ENCODE assay signal across 20 cellular contexts in genomic region chr11:1916986-1917522, GRCh38. TPM values are rescaled to one million over a fixed set of nuclear protein-coding genes. Genes with fewer than 3 reads are reported as not detected.
DNase-seq lines count a peak whose midpoint lies in the region; ATAC-seq, FAIRE-seq and TF ChIP-seq lines count a peak whose summit lies in the region.
"Had no signal": no experiment of that assay in that cellular context is flagged by ENCODE, and none has a peak within 500 bp of the region (broad histone marks: within the 10 kb centered on the region; RNA-seq: fewer than 3 reads in every experiment).

No MANE protein-coding gene starts in this region.

- no peak overlapping the region for H3K4me3 ChIP-seq in BLaER1
- H3K4me3 ChIP-seq in GM12878 = no peak overlapping the region
- H3K4me3 ChIP-seq in neuronal stem cell (ENCODE audit: low read length in 2 of 2) = no peak overlapping the region
- no peak overlapping the region for H3K4me3 ChIP-seq in MG63
- H3K4me3 ChIP-seq: ovary, SJSA1 had no signal

- BruUV-seq in GM12878 (replicated peaks; lab: Mats Ljungman, UMichigan) = no TSS peak

- no peak overlapping the region for H2BK120ac ChIP-seq in neuronal stem cell (ENCODE audit: low read depth, low read length)

- H2AFZ ChIP-seq in GM12878 (ENCODE audit: control insufficient read depth, low read depth, low read length) = no peak overlapping the region
- no peak overlapping the region for H2AFZ ChIP-seq in neuronal stem cell (ENCODE audit: low read length)

- ATAC-seq in GM12878 (peak; percentile 26), HG03108 (IDR thresholded peaks at IDR 0.05; ENCODE audit: unreplicated experiment) (no peak)

- DNase-seq in GM12878 (ENCODE audit: low read depth, low spot score) = no peak
- DNase-seq in neuronal stem cell (ENCODE audit: low spot score) = no peak
- DNase-seq in NCI-H1105 (lab: John Stamatoyannopoulos, UW) = no peak
- DNase-seq in NCI-H1694 treated with DMSO at 0.1 percent for 48 hours (lab: John Stamatoyannopoulos, UW) = no peak
- no peak for DNase-seq in MG63
- DNase-seq: activated CD8-positive, alpha-beta memory T cell treated with anti-CD3 and anti-CD28 coated beads for 24 hours; activated naive CD4-positive, alpha-beta T cell treated with Interleukin-2 at 50 U/mL for 16 hours; DND-41; MV-4-11 had no signal

- H3K14ac ChIP-seq in neuronal stem cell (ENCODE audit: low read length) = no peak overlapping the region

- peak overlapping the region; percentile 97 for H2BK15ac ChIP-seq in neuronal stem cell (ENCODE audit: low read length)

- H3K27ac ChIP-seq in BLaER1 (peak overlapping the region; percentile 30; the same call in 1 of the 2 replicates), GM12878 (ENCODE audit: control insufficient read depth, insufficient read depth) (no peak overlapping the region), neuronal stem cell (replicated peaks; ENCODE audit: low read length) (no peak overlapping the region)
- H3K27ac ChIP-seq: ovary, SJSA1 had no signal

- TF ChIP-seq POLR2A in GM18951 (IDR thresholded peaks at IDR 0.05; ENCODE audit: extremely low read depth, insufficient read depth, insufficient read length) (peak; percentile 19), GM12878 (IDR thresholded peaks at IDR 0.05; ENCODE audit: low read depth, low read length) (peak; percentile 9; the same call in 1 of the 2 replicates)

- RAD21 ChIA-PET in GM12878 (lab: Charles Lee; ENCODE audit: unreplicated experiment) = no interaction called here

- peak overlapping the region; percentile 65 for H4K8ac ChIP-seq in neuronal stem cell (ENCODE audit: low read depth, low read length)

- no peak for TF ChIP-seq EP300 in GM12878 (IDR thresholded peaks at IDR 0.05; ENCODE audit: borderline replicate concordance in 1 of 2, control insufficient read depth in 1 of 2, low read depth in 2 of 2, low read length in 2 of 2)

- no peak for TF ChIP-seq RAD21 in GM12878 (IDR thresholded peaks at IDR 0.05; ENCODE audit: insufficient read depth, low read depth, low read length)

- no peak overlapping the region for H2BK5ac ChIP-seq in neuronal stem cell (ENCODE audit: low read length)

- in situ Hi-C loops in GM18951 (cut with MboI; ENCODE audit: low sequenced_read_pairs, unreplicated experiment) (no loop called here), GM12878 (cut with MboI) (loop anchor here (5.0 kb wide), 1 partner anchor 35 kb away; no protein-coding TSS in a partner anchor)

- H3K27me3 ChIP-seq in BLaER1 = no peaks in the 10 kb centered on the region
- H3K27me3 ChIP-seq in GM12878 (replicated peaks in 1 of 2; ENCODE audit: control insufficient read depth in 2 of 2, insufficient read depth in 2 of 2, low read length in 1 of 2) = no peaks in the 10 kb centered on the region
- H3K27me3 ChIP-seq in neuronal stem cell (ENCODE audit: control insufficient read depth in 3 of 3, insufficient read depth in 3 of 3, low read depth in 1 of 3, low read length in 3 of 3) = peaks cover 0 to 6% (median 0%) of the 10 kb centered on the region in 3 experiments
- no peaks in the 10 kb centered on the region for H3K27me3 ChIP-seq in MG63
- H3K27me3 ChIP-seq: ovary, SJSA1 had no signal

- WGBS in GM12878 (ENCODE audit: insufficient coverage, insufficient replicate concordance, low lambda C conversion rate, missing lambda C conversion rate) = 34% methylated on average over 8 of the region's 8 CpGs
- WGBS in neuronal stem cell (ENCODE audit: extremely low coverage in 2 of 2, insufficient read length in 2 of 2, insufficient replicate concordance in 1 of 2), 2 donors = no CpG with 5 or more reads among the region's 8 CpGs

- CTCF ChIA-PET in GM12878 (lab: Yijun Ruan, JAX) = interaction anchor here (0.6 to 2.0 kb wide), 4 partner anchors 22 to 59 kb away, joined by 3 to 10 read pairs (median 4); no protein-coding TSS in a partner anchor

- peaks cover 67% of the 10 kb centered on the region for H3K4me1 ChIP-seq in BLaER1
- H3K4me1 ChIP-seq in GM12878 (ENCODE audit: control insufficient read depth, insufficient read depth, low read length) = no peaks in the 10 kb centered on the region
- peaks cover 0 to 2% of the 10 kb centered on the region in 2 donors for H3K4me1 ChIP-seq in neuronal stem cell (ENCODE audit: control insufficient read depth in 2 of 2, insufficient read depth in 1 of 2, low read depth in 1 of 2, low read length in 2 of 2)

- H3K9ac ChIP-seq in BLaER1 (no peak overlapping the region), GM12878 (ENCODE audit: control insufficient read depth, insufficient read depth, low read length) (no peak overlapping the region), neuronal stem cell (ENCODE audit: low read depth, low read length, poor library complexity) (no peak overlapping the region)

- peak overlapping the region; percentile 14 for H2BK12ac ChIP-seq in neuronal stem cell (ENCODE audit: low read length)

- H2AK5ac ChIP-seq in neuronal stem cell (ENCODE audit: low read depth, low read length) = peak overlapping the region; percentile 36

- SMC1A ChIA-PET in GM12878 (lab: Charles Lee; ENCODE audit: uncharacterized antibody, unreplicated experiment) = interaction anchor here (0.9 to 1.2 kb wide), 2 partner anchors 78 to 84 kb away, joined by 3 to 4 read pairs; partner anchors contain the start of gene TNNI2

- H3K4ac ChIP-seq in neuronal stem cell (ENCODE audit: low read length) = peak overlapping the region; percentile 27

- H3K36me3 ChIP-seq in BLaER1 (no peaks in the 10 kb centered on the region), GM12878 (ENCODE audit: control insufficient read depth in 2 of 2, insufficient read depth in 2 of 2, low read length in 1 of 2) (no peaks in the 10 kb centered on the region), neuronal stem cell (replicated peaks in 1 of 2; ENCODE audit: control insufficient read depth in 2 of 2, insufficient read depth in 2 of 2, low read length in 2 of 2) (no peaks in the 10 kb centered on the region), MG63 (no peaks in the 10 kb centered on the region)
- H3K36me3 ChIP-seq: ovary, SJSA1 had no signal

- no peaks in the 10 kb centered on the region for H4K20me1 ChIP-seq in BLaER1
- no peaks in the 10 kb centered on the region for H4K20me1 ChIP-seq in GM12878 (ENCODE audit: control insufficient read depth, insufficient read depth)

- intact Hi-C loops in GM12878 (cut with micrococcal nuclease; ENCODE audit: unreplicated experiment) = loop anchor here (1.0 kb wide), 1 partner anchor 24 kb away; no protein-coding TSS in a partner anchor

- no peaks in the 10 kb centered on the region for H3K79me2 ChIP-seq in GM12878 (ENCODE audit: control insufficient read depth, insufficient read depth, low read length)

- no peak overlapping the region for H4K91ac ChIP-seq in neuronal stem cell (ENCODE audit: low read depth, low read length, poor library complexity)

- TF ChIP-seq CTCF in GM12878 (IDR thresholded peaks at IDR 0.05 in 2 of 3, conservative IDR thresholded peaks at IDR 0.05 in 1 of 3; ENCODE audit: control insufficient read depth in 2 of 3, extremely low read depth in 1 of 3, insufficient read depth in 1 of 3, low read depth in 3 of 3, low read length in 3 of 3) = no peak

- no peak overlapping the region for H3K23ac ChIP-seq in neuronal stem cell (ENCODE audit: low read depth, low read length, poor library complexity)

- H3K9me3 ChIP-seq in BLaER1 (no peaks in the 10 kb centered on the region), GM12878 (replicated peaks; ENCODE audit: control insufficient read depth, insufficient read depth, low read length) (no peaks in the 10 kb centered on the region; the same call in 2 of the 3 replicates), neuronal stem cell (replicated peaks in 1 of 2; ENCODE audit: control insufficient read depth in 2 of 2, insufficient read depth in 1 of 2, low read depth in 1 of 2, low read length in 2 of 2) (no peaks in the 10 kb centered on the region), MG63 (no peaks in the 10 kb centered on the region)
- H3K9me3 ChIP-seq: ovary, SJSA1 had no signal

- H3K79me1 ChIP-seq in neuronal stem cell (ENCODE audit: low read depth, low read length) = no peaks in the 10 kb centered on the region

- H3K4me2 ChIP-seq in BLaER1 (peak overlapping the region; percentile 60), GM12878 (ENCODE audit: control insufficient read depth, insufficient read depth) (no peak overlapping the region), neuronal stem cell (ENCODE audit: insufficient read depth, low read length, poor library complexity, severe bottlenecking) (no peak overlapping the region)

- no peak overlapping the region for H3K18ac ChIP-seq in neuronal stem cell (ENCODE audit: low read length)

- POLR2A ChIA-PET in GM12878 (lab: Charles Lee) = no interaction called here

- FAIRE-seq in GM12878 (lab: Jason Lieb, UNC) = no peak
- FAIRE-seq: bronchial epithelial cell, GM19239, TTC549 had no signal

RNA-seq across cellular contexts. Expression of gene TNNT3, which starts 2.4 kb away (rescaled TPM):
- 23.0 and 26.1 TPM in 2 replicates for total RNA-seq in GM12878 (2013; cell fraction: nucleolus; rRNA removed)
- total RNA-seq in GM12878 (2014; rRNA removed) (not detected in 2 replicates), GM12878 (2014; rRNA removed; fragmentation: Illumina TruSeq; extraction: Trizol) (not detected in 2 replicates), GM12878 (2021) (not detected in 2 replicates)
- polyA plus RNA-seq in GM12878 (2011; ENCODE audit: low read depth) = 1.0 TPM
- polyA plus RNA-seq in GM12878 (2011; rRNA removed) (0.39 and 0.50 TPM in 2 replicates), GM12878 (2014; fragmentation: Illumina TruSeq; extraction: Trizol) (0.40 TPM in 1 of 2 replicates, not detected in the other), GM12878 (2014; fragmentation: Nextera tagmentation; extraction: Ambion mirVana) (not detected), GM12878 (2014; rRNA removed) (not detected in 2 replicates), GM12878 (2016; fragmentation: Nextera tagmentation; extraction: Ambion mirVana) (not detected)
- polyA plus RNA-seq in GM12878 (2011; cell fraction: cytosol; rRNA removed) = 0.24 and 0.27 TPM in 2 replicates
- polyA plus RNA-seq in GM12878 (2011; cell fraction: nucleus; rRNA removed) = 6.6 and 8.8 TPM in 2 replicates
- 2.7 and 2.9 TPM in 2 replicates for polyA plus RNA-seq in GM12878 (2012)
- 0.29 TPM in 1 of 2 replicates, not detected in the other for polyA minus RNA-seq in GM12878 (2011; rRNA and poly(A)+ RNA removed)
- not detected in 2 replicates for polyA minus RNA-seq in GM12878 (2011; cell fraction: cytosol; rRNA and poly(A)+ RNA removed)
- polyA minus RNA-seq in GM12878 (2011; cell fraction: nucleus; rRNA and poly(A)+ RNA removed) = 0.38 and 0.60 TPM in 2 replicates
- polyA plus RNA-seq in neuronal stem cell (2013, experiment 1 of 2) = 0.49 TPM
- polyA plus RNA-seq in neuronal stem cell (2013, experiment 2 of 2) = 0.32 TPM
- not detected in 2 replicates for total RNA-seq in MG63 (2014; rRNA removed; shearing (Covaris generic); ENCODE audit: low replicate concordance)
- total RNA-seq: bronchial epithelial cell, fibroblast of villous mesenchyme had no signal

RNA-seq across cellular contexts. Expression of gene PRR33, which starts 25.4 kb away (rescaled TPM):
- total RNA-seq in GM12878 (2013; cell fraction: nucleolus; rRNA removed) = not detected in 2 replicates
- not detected in 2 replicates for total RNA-seq in GM12878 (2014; rRNA removed)
- not detected in 2 replicates for total RNA-seq in GM12878 (2014; rRNA removed; fragmentation: Illumina TruSeq; extraction: Trizol)
- total RNA-seq in GM12878 (2021) = not detected in 2 replicates
- polyA plus RNA-seq in GM12878 (2011; ENCODE audit: low read depth) = 3.0 TPM
- polyA plus RNA-seq in GM12878 (2011; rRNA removed) = not detected in 2 replicates
- polyA plus RNA-seq in GM12878 (2011; cell fraction: cytosol; rRNA removed) = 0.01 TPM in 1 of 2 replicates, not detected in the other
- not detected in 2 replicates for polyA plus RNA-seq in GM12878 (2011; cell fraction: nucleus; rRNA removed)
- polyA plus RNA-seq in GM12878 (2012) = 6.1 and 10.8 TPM in 2 replicates
- not detected in 2 replicates for polyA plus RNA-seq in GM12878 (2014; fragmentation: Illumina TruSeq; extraction: Trizol)
- polyA plus RNA-seq in GM12878 (2014; fragmentation: Nextera tagmentation; extraction: Ambion mirVana) = under 1 TPM in 1 of 2 experiments, not detected in 1; 0.02 TPM
- polyA plus RNA-seq in GM12878 (2014; rRNA removed) = 0.03 TPM in 2 replicates
- 1 to 10 TPM in 1 of 2 experiments, under 1 TPM in 1; 0.74 to 1.0 TPM for polyA plus RNA-seq in GM12878 (2016; fragmentation: Nextera tagmentation; extraction: Ambion mirVana)
- not detected in 2 replicates for polyA minus RNA-seq in GM12878 (2011; rRNA and poly(A)+ RNA removed)
- polyA minus RNA-seq in GM12878 (2011; cell fraction: cytosol; rRNA and poly(A)+ RNA removed) = not detected in 2 replicates
- not detected in 2 replicates for polyA minus RNA-seq in GM12878 (2011; cell fraction: nucleus; rRNA and poly(A)+ RNA removed)
- polyA plus RNA-seq in neuronal stem cell (2013, experiment 1 of 2) = not detected
- not detected for polyA plus RNA-seq in neuronal stem cell (2013, experiment 2 of 2)
- total RNA-seq in MG63 (2014; rRNA removed; shearing (Covaris generic); ENCODE audit: low replicate concordance) = not detected in 2 replicates
- total RNA-seq: bronchial epithelial cell, fibroblast of villous mesenchyme, mesenteric fat pad, ovary, SJSA1, subcutaneous adipose tissue had no signal

RNA-seq across cellular contexts. Expression of gene MRPL23, which starts 30.1 kb away (rescaled TPM):
- total RNA-seq in GM12878 (2013; cell fraction: nucleolus; rRNA removed) = 171 and 175 TPM in 2 replicates
- total RNA-seq in GM12878 (2014; rRNA removed) (190 and 198 TPM in 2 replicates), GM12878 (2014; rRNA removed; fragmentation: Illumina TruSeq; extraction: Trizol) (103 and 111 TPM in 2 replicates), GM12878 (2021) (141 and 143 TPM in 2 replicates)
- 34.6 TPM for polyA plus RNA-seq in GM12878 (2011; ENCODE audit: low read depth)
- polyA plus RNA-seq in GM12878 (2011; rRNA removed) (48.9 and 101 TPM in 2 replicates), GM12878 (2014; fragmentation: Illumina TruSeq; extraction: Trizol) (41.6 and 97.6 TPM in 2 replicates), GM12878 (2014; fragmentation: Nextera tagmentation; extraction: Ambion mirVana) (1 to 10 TPM; 1.6 to 2.5 TPM), GM12878 (2014; rRNA removed) (201 and 230 TPM in 2 replicates), GM12878 (2016; fragmentation: Nextera tagmentation; extraction: Ambion mirVana) (100 to 1,000 TPM; 187 to 207 TPM)
- polyA plus RNA-seq in GM12878 (2011; cell fraction: cytosol; rRNA removed) = 249 and 306 TPM in 2 replicates
- polyA plus RNA-seq in GM12878 (2011; cell fraction: nucleus; rRNA removed) = 123 and 150 TPM in 2 replicates
- polyA plus RNA-seq in GM12878 (2012) = 101 and 133 TPM in 2 replicates
- 46.3 and 105 TPM in 2 replicates for polyA minus RNA-seq in GM12878 (2011; rRNA and poly(A)+ RNA removed)
- polyA minus RNA-seq in GM12878 (2011; cell fraction: cytosol; rRNA and poly(A)+ RNA removed) = 35.0 and 42.8 TPM in 2 replicates
- 35.2 and 56.3 TPM in 2 replicates for polyA minus RNA-seq in GM12878 (2011; cell fraction: nucleus; rRNA and poly(A)+ RNA removed)
- 89.1 TPM for polyA plus RNA-seq in neuronal stem cell (2013, experiment 1 of 2)
- 89.3 TPM for polyA plus RNA-seq in neuronal stem cell (2013, experiment 2 of 2)
- total RNA-seq in MG63 (2014; rRNA removed; shearing (Covaris generic); ENCODE audit: low replicate concordance) = 26.6 TPM in 1 of 2 replicates, not detected in the other
